In the genomic region with DNA sequence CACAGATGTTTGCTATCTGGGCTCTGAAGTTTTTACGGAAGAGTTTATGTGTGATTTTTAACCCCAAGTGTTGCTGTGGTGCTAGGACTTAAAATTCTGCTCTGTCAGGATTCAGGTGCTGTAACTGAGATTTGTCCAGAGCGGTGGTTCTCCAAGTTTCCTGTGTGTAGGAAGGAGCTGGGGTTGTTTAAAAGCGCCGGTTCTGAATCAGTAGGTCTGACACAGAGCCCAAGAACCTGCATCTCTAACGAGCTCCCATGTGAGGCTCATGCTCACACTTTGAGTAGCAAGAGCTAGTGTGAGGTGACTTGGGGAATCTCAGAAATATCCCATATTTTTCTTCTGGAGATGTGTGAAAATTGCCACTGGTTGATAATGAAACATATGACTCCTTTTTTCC, we compare ENCODE assay signal across 15 cellular contexts.
A peak's percentile ranks its signal among the peaks of the same experiment; 100 is the strongest.
DNase-seq lines count a peak whose midpoint lies in the region; ATAC-seq and TF ChIP-seq lines count a peak whose summit lies in the region.
"Had no signal": no experiment of that assay in that cellular context is flagged by ENCODE, and none has a peak within 500 bp of the region (broad histone marks: within the 10 kb centered on the region; RNA-seq: fewer than 3 reads in every experiment).

No MANE protein-coding gene starts in this region.

- H3K4me1 ChIP-seq in SJCRH30, result peaks cover 21% of the 10 kb centered on the region
- H3K4me1 ChIP-seq: BLaER1, gastrocnemius medialis had no signal

- TF ChIP-seq CTCF in natural killer cell (IDR thresholded peaks at IDR 0.05), result no peak

- intact Hi-C loops in natural killer cell (cut with micrococcal nuclease), result no loop called here

- H3K36me3 Mint-ChIP-seq in natural killer cell, result peaks cover 8% of the 10 kb centered on the region

- H3K36me3 ChIP-seq in SJCRH30, result no peaks in the 10 kb centered on the region
- H3K36me3 ChIP-seq: gastrocnemius medialis had no signal

- H3K9me3 ChIP-seq in SJCRH30 (replicated peaks), result peaks cover 9% of the 10 kb centered on the region; the same call in 1 of the 2 replicates
- H3K9me3 ChIP-seq: gastrocnemius medialis, mucosa of descending colon had no signal

- ATAC-seq in HG03342 (IDR thresholded peaks at IDR 0.05; ENCODE audit: unreplicated experiment), result no peak
- ATAC-seq in HG03432 (IDR thresholded peaks at IDR 0.05; ENCODE audit: unreplicated experiment), result no peak
- ATAC-seq in GM18858 (IDR thresholded peaks at IDR 0.05; ENCODE audit: unreplicated experiment), result no peak
- ATAC-seq in natural killer cell, result no peak
- ATAC-seq: gastrocnemius medialis, mucosa of descending colon had no signal

- H3K27me3 Mint-ChIP-seq in natural killer cell (ENCODE audit: low read depth in 2 of 2), result peaks cover 0 to 7% of the 10 kb centered on the region in 2 donors

- no peak overlapping the region for H3K4me3 Mint-ChIP-seq in natural killer cell

- H3K27ac ChIP-seq in SJCRH30, result peak overlapping the region; percentile 47
- peak overlapping the region; percentile 30 for H3K27ac ChIP-seq in epithelial cell of prostate
- H3K27ac ChIP-seq: BLaER1, gastrocnemius medialis had no signal

- H3K27me3 ChIP-seq in SJCRH30, result no peaks in the 10 kb centered on the region
- H3K27me3 ChIP-seq: BLaER1, gastrocnemius medialis had no signal

- H3K4me3 ChIP-seq in SJCRH30, result no peak overlapping the region
- H3K4me3 ChIP-seq: BLaER1, gastrocnemius medialis, mucosa of descending colon had no signal

- DNase-seq in stimulated activated CD4-positive, alpha-beta T cell treated with anti-CD3 and anti-CD28 coated beads, Interleukin-1b, Interleukin-23, amount 100 ng/mL, for 48 hours, result peak; percentile 34
- DNase-seq in stimulated activated CD4-positive, alpha-beta T cell treated with anti-CD3 and anti-CD28 coated beads, Interleukin-4, amount 100 ng/mL, for 1 hour, result no peak
- DNase-seq in SJCRH30, result no peak
- DNase-seq in epithelial cell of prostate (ENCODE audit: low read depth, low spot score), result no peak
- DNase-seq in natural killer cell, result no peak
- DNase-seq: amygdala; effector CD8-positive, alpha-beta T cell; gastrocnemius medialis; mucosa of descending colon; NCI-H1092; NCI-H524 treated with DMSO at 0.1 percent for 48 hours had no signal

- peaks cover 0 to 4% of the 10 kb centered on the region in 2 donors for H3K4me1 Mint-ChIP-seq in natural killer cell

- no peak overlapping the region for H3K27ac Mint-ChIP-seq in natural killer cell

- peaks cover 4% of the 10 kb centered on the region in 2 donors for H3K9me3 Mint-ChIP-seq in natural killer cell
